Comparison of ENCODE assay signal across 19 cellular contexts in the genomic region with DNA sequence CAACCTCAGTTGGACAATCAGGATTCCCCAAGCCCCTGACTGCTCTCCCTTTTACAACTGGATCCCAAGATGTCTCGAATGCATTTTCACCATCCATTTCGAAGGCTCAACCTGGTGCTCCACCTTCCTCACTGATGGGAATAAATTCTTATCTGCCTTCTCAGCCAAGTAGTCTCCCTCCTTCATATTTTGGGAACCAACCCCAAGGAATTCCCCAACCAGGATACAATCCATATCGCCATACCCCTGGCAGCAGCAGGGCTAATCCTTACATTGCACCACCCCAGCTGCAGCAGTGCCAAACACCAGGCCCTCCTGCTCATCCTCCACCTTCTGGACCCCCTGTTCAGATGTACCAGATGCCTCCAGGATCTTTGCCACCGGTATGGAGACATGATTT.
"Had no signal": no experiment of that assay in that cellular context is flagged by ENCODE, and none has a peak within 500 bp of the region (broad histone marks: within the 10 kb centered on the region; RNA-seq: fewer than 3 reads in every experiment).

No MANE protein-coding gene starts in this region.

- H3K27ac ChIP-seq: esophagus muscularis mucosa, left lung, skin epidermis, suprapubic skin, WERI-Rb-1 had no signal

- H3K9me3 ChIP-seq: esophagus muscularis mucosa, left lung, mucosa of descending colon, suprapubic skin had no signal

- H3K4me3 Mint-ChIP-seq: activated CD4-positive, alpha-beta memory T cell treated with anti-CD3 and anti-CD28 coated beads for 36 hours; activated CD4-positive, alpha-beta T cell treated with anti-CD3 and anti-CD28 coated beads for 36 hours; nephron progenitor cell had no signal

- H3K4me3 ChIP-seq: esophagus muscularis mucosa, left lung, mucosa of descending colon, skin epidermis, suprapubic skin had no signal

- H3K27me3 ChIP-seq: esophagus muscularis mucosa, left lung, suprapubic skin had no signal

- H3K27me3 Mint-ChIP-seq: activated CD4-positive, alpha-beta memory T cell treated with anti-CD3 and anti-CD28 coated beads for 36 hours; activated CD4-positive, alpha-beta T cell treated with anti-CD3 and anti-CD28 coated beads for 36 hours; progenitor cell of endocrine pancreas had no signal

- H3K27ac Mint-ChIP-seq: activated CD4-positive, alpha-beta memory T cell treated with anti-CD3 and anti-CD28 coated beads for 36 hours; activated CD4-positive, alpha-beta T cell treated with anti-CD3 and anti-CD28 coated beads for 36 hours; nephron progenitor cell; progenitor cell of endocrine pancreas had no signal

- DNase-seq: activated CD4-positive, alpha-beta memory T cell treated with anti-CD3 and anti-CD28 coated beads for 36 hours; activated CD4-positive, alpha-beta T cell treated with anti-CD3 and anti-CD28 coated beads for 36 hours; hippocampal formation; left lung; mammary epithelial cell; mucosa of descending colon; nephron progenitor cell; right cardiac atrium; stimulated activated CD4-positive, alpha-beta T cell treated with anti-CD3 and anti-CD28 coated beads, Interleukin-15, amount 100 ng/mL, for 24 hours; stimulated activated CD4-positive, alpha-beta T cell treated with anti-CD3 and anti-CD28 coated beads, Interleukin-4, amount 100 ng/mL, for 24 hours; stimulated activated naive CD8-positive, alpha-beta T cell treated with anti-CD3 and anti-CD28 coated beads, Interleukin-15, Interleukin-2, amounts not matched to agents 100 U/mL and 50 U/mL, for 24 hours; T-helper 1 cell; trophoblast cell; WERI-Rb-1 had no signal

- ATAC-seq: activated CD4-positive, alpha-beta T cell treated with anti-CD3 and anti-CD28 coated beads for 36 hours; left lung; mucosa of descending colon; right cardiac atrium; SK-N-SH treated with all-trans-retinoic acid at 6 μM for 48 hours; stimulated activated naive CD8-positive, alpha-beta T cell treated with anti-CD3 and anti-CD28 coated beads, Interleukin-15, Interleukin-2, amounts not matched to agents 100 U/mL and 50 U/mL, for 24 hours had no signal

- H3K9me3 Mint-ChIP-seq: activated CD4-positive, alpha-beta memory T cell treated with anti-CD3 and anti-CD28 coated beads for 36 hours; nephron progenitor cell had no signal
